1 cellular context compared by ENCODE assay signal in genomic region chr2:37005118-37005868, GRCh38.
TF ChIP-seq lines count a peak whose summit lies in the region.

No MANE protein-coding gene starts in this region.

TF ChIP-seq in H1, 55 proteins besides CTCF, POLR2A, EP300 and RAD21:
- TF ChIP-seq CEBPB (IDR thresholded peaks at IDR 0.05; ENCODE audit: low read depth, low read length): peak; percentile 51; the same call in 1 of the 2 replicates
- TF ChIP-seq CTBP2 (IDR thresholded peaks at IDR 0.05; ENCODE audit: borderline replicate concordance, insufficient read depth, insufficient read length, low read length): no peak
- TF ChIP-seq YY1 (IDR thresholded peaks at IDR 0.05; ENCODE audit: low read depth, low read length): peak; percentile 59; the same call in 1 of the 2 replicates
- no peak for TF ChIP-seq SP2 (IDR thresholded peaks at IDR 0.05; ENCODE audit: low read length)
